Comparison of ENCODE assay signal across 29 cellular contexts in genomic region chr3:142603340-142603730, GRCh38.
"Had no signal": no experiment of that assay in that cellular context is flagged by ENCODE, and none has a peak within 500 bp of the region (broad histone marks: within the 10 kb centered on the region; RNA-seq: fewer than 3 reads in every experiment).

No MANE protein-coding gene starts in this region.

- FAIRE-seq: endometrium, endothelial cell of umbilical vein, frontal cortex had no signal

- H3K4me1 ChIP-seq: adrenal gland had no signal

- H3K4me3 ChIP-seq: adrenal gland, body of pancreas had no signal

- DNase-seq: activated CD4-positive, alpha-beta memory T cell treated with anti-CD3 and anti-CD28 coated beads for 36 hours; activated CD4-positive, alpha-beta T cell treated with anti-CD3 and anti-CD28 coated beads for 36 hours; activated CD4-positive, alpha-beta T cell treated with anti-CD3 and anti-CD28 coated beads, Interleukin-2, amount 10 ng/mL, durations not matched to agents 24 days and 14 days; activated CD4-positive, CD25-positive, alpha-beta regulatory T cell; activated CD4-positive, CD25-positive, alpha-beta regulatory T cell treated with anti-CD3 and anti-CD28 coated beads, Interleukin-2, amount 50 U/mL, for 72 hours; activated CD8-positive, alpha-beta memory T cell treated with anti-CD3 and anti-CD28 coated beads, Interleukin-2, amount 50 U/mL, for 48 hours; activated effector memory CD4-positive, alpha-beta T cell treated with Interleukin-2 at 50 U/mL for 16 hours; activated gamma-delta T cell treated with Interleukin-2 at 50 U/mL for 16 hours; activated naive CD4-positive, alpha-beta T cell treated with anti-CD3 and anti-CD28 coated beads for 36 hours; activated naive CD8-positive, alpha-beta T cell treated with anti-CD3 and anti-CD28 coated beads for 36 hours; activated naive CD8-positive, alpha-beta T cell treated with anti-CD3 and anti-CD28 coated beads, Interleukin-2, amount 50 U/mL, for 24 hours; activated T-cell treated with anti-CD3 and anti-CD28 coated beads for 4 hours; activated T-cell treated with anti-CD3 and anti-CD28 coated beads, Interleukin-2, amount 50 U/mL, for 24 hours; adrenal gland; amygdala; aorta; body of pancreas; caudate nucleus; cortex of kidney; dermis blood vessel endothelial cell; effector CD8-positive, alpha-beta T cell; foreskin fibroblast; head of caudate nucleus; T-helper 2 cell had no signal

- ATAC-seq: activated CD4-positive, alpha-beta T cell treated with anti-CD3 and anti-CD28 coated beads for 36 hours; activated naive CD8-positive, alpha-beta T cell treated with anti-CD3 and anti-CD28 coated beads, Interleukin-2, amount 50 U/mL, for 24 hours; activated T-helper 17 cell treated with anti-CD3 and anti-CD28 coated beads, Interleukin-2, amount 50 U/mL, for 72 hours; body of pancreas had no signal

- H3K36me3 ChIP-seq: adrenal gland had no signal

- H3K9me3 ChIP-seq: adrenal gland, body of pancreas had no signal

- H3K27me3 ChIP-seq: adrenal gland, body of pancreas had no signal

- H3K27ac ChIP-seq: adrenal gland, body of pancreas, epithelial cell of prostate had no signal
